19 cellular contexts compared by ENCODE assay signal in genomic region chr14:94113073-94113472, GRCh38. TPM values are rescaled to one million over a fixed set of nuclear protein-coding genes. Genes with fewer than 3 reads are reported as not detected.
DNase-seq lines count a peak whose midpoint lies in the region; ATAC-seq and TF ChIP-seq lines count a peak whose summit lies in the region.
"Had no signal": no experiment of that assay in that cellular context is flagged by ENCODE, and none has a peak within 500 bp of the region (broad histone marks: within the 10 kb centered on the region; RNA-seq: fewer than 3 reads in every experiment).

No MANE protein-coding gene starts in this region.

- no peak for TF ChIP-seq EP300 in suprapubic skin (IDR thresholded peaks at IDR 0.05)

- no peaks in the 10 kb centered on the region for H3K36me3 Mint-ChIP-seq in dendritic cell treated with granulocyte-macrophage colony-stimulating factor and Interleukin-4, amounts not matched to agents 40 ng/mL and 50 ng/mL, for 4 days (ENCODE audit: low read depth)
- H3K36me3 Mint-ChIP-seq: activated naive CD4-positive, alpha-beta T cell treated with anti-CD3 and anti-CD28 coated beads, Interleukin-2, amount 50 U/mL, for 72 hours; natural killer cell had no signal

- WGBS in suprapubic skin: 56% methylated on average over 7 of the region's 7 CpGs

- H3K27ac ChIP-seq in RWPE2 (ENCODE audit: poor library complexity, severe bottlenecking) (no peak overlapping the region), lower lobe of right lung (peak overlapping the region; percentile 89), suprapubic skin (peak overlapping the region; percentile 34)
- H3K27ac ChIP-seq: SJSA1 had no signal

- H3K4me3 Mint-ChIP-seq in dendritic cell treated with granulocyte-macrophage colony-stimulating factor and Interleukin-4, amounts not matched to agents 40 ng/mL and 50 ng/mL, for 4 days: no peak overlapping the region
- H3K4me3 Mint-ChIP-seq: activated T-cell treated with anti-CD3 and anti-CD28 coated beads, Interleukin-2, amount 50 U/mL, for 72 hours; brain; natural killer cell; T-helper 2 cell treated with Interferon-gamma antibody and Interleukin-4, amounts not matched to agents 5 μg/mL and 100 μg/mL, for 36 hours had no signal

- H3K9me3 ChIP-seq in RWPE2 (ENCODE audit: severe bottlenecking): no peaks in the 10 kb centered on the region
- no peaks in the 10 kb centered on the region for H3K9me3 ChIP-seq in lower lobe of right lung
- no peaks in the 10 kb centered on the region for H3K9me3 ChIP-seq in suprapubic skin
- H3K9me3 ChIP-seq: MG63, SJSA1 had no signal

- TF ChIP-seq CTCF in RWPE2 (IDR thresholded peaks at IDR 0.05; ENCODE audit: poor library complexity, severe bottlenecking) (no peak), lower lobe of right lung (IDR thresholded peaks at IDR 0.05) (no peak), suprapubic skin (IDR thresholded peaks at IDR 0.05) (no peak)

- DNase-seq in RWPE2 (ENCODE audit: low spot score) (peak; percentile 17), lower lobe of right lung (no peak), suprapubic skin (ENCODE audit: low spot score in 2 of 2) (peak in 1 of 2 donors; percentile 14), erythroblast (lab: John Stamatoyannopoulos, UW) (no peak), DMS79 treated with DMSO at 0.1 percent for 48 hours (lab: John Stamatoyannopoulos, UW) (no peak)
- DNase-seq: activated CD8-positive, alpha-beta T cell treated with anti-CD3 and anti-CD28 coated beads, Interleukin-2, amount 10 ng/mL, durations not matched to agents 7 days and 5 days; activated T-cell treated with anti-CD3 and anti-CD28 coated beads, Interleukin-2, amount 50 U/mL, for 72 hours; natural killer cell; NCI-H1436; NCI-H748 treated with DMSO at 0.1 percent for 48 hours; posterior cingulate gyrus; stimulated activated CD4-positive, alpha-beta T cell treated with anti-CD3 and anti-CD28 coated beads, Interleukin-4, amount 100 ng/mL, for 24 hours had no signal

- peaks cover 7% of the 10 kb centered on the region for H3K4me1 ChIP-seq in RWPE2 (ENCODE audit: insufficient read depth, poor library complexity, severe bottlenecking)
- peaks cover 16% of the 10 kb centered on the region for H3K4me1 ChIP-seq in lower lobe of right lung
- H3K4me1 ChIP-seq in suprapubic skin: peaks cover 51% of the 10 kb centered on the region

- peaks cover 20% of the 10 kb centered on the region for H3K27me3 Mint-ChIP-seq in dendritic cell treated with granulocyte-macrophage colony-stimulating factor and Interleukin-4, amounts not matched to agents 40 ng/mL and 50 ng/mL, for 4 days

- intact Hi-C loops in dendritic cell treated with granulocyte-macrophage colony-stimulating factor and Interleukin-4, amounts not matched to agents 40 ng/mL and 50 ng/mL, for 4 days (cut with micrococcal nuclease): no loop called here
- intact Hi-C loops in lower lobe of right lung (cut with DNase I): no loop called here

- no peaks in the 10 kb centered on the region for H3K36me3 ChIP-seq in RWPE2 (ENCODE audit: low read depth)
- peaks cover 7% of the 10 kb centered on the region for H3K36me3 ChIP-seq in lower lobe of right lung
- no peaks in the 10 kb centered on the region for H3K36me3 ChIP-seq in suprapubic skin
- H3K36me3 ChIP-seq: MG63, SJSA1 had no signal

- ATAC-seq in RWPE2 (ENCODE audit: low read depth) (no peak), lower lobe of right lung (no peak), GM18502 (IDR thresholded peaks at IDR 0.05; ENCODE audit: poor library complexity, unreplicated experiment) (no peak)
- ATAC-seq: activated CD8-positive, alpha-beta T cell treated with anti-CD3 and anti-CD28 coated beads, Interleukin-2, amount 10 ng/mL, durations not matched to agents 7 days and 5 days; activated naive CD4-positive, alpha-beta T cell treated with anti-CD3 and anti-CD28 coated beads, Interleukin-2, amount 50 U/mL, for 72 hours; activated T-cell treated with anti-CD3 and anti-CD28 coated beads, Interleukin-2, amount 50 U/mL, for 72 hours; natural killer cell had no signal

- no peaks in the 10 kb centered on the region for H3K27me3 ChIP-seq in RWPE2 (ENCODE audit: insufficient read depth, poor library complexity, severe bottlenecking)
- H3K27me3 ChIP-seq in lower lobe of right lung (ENCODE audit: low read depth): no peaks in the 10 kb centered on the region
- no peaks in the 10 kb centered on the region for H3K27me3 ChIP-seq in suprapubic skin
- H3K27me3 ChIP-seq: MG63, SJSA1 had no signal

- peaks cover 24% of the 10 kb centered on the region for H3K4me1 Mint-ChIP-seq in dendritic cell treated with granulocyte-macrophage colony-stimulating factor and Interleukin-4, amounts not matched to agents 40 ng/mL and 50 ng/mL, for 4 days (ENCODE audit: low read depth)

- H3K4me3 ChIP-seq in RWPE2 (ENCODE audit: severe bottlenecking) (no peak overlapping the region), lower lobe of right lung (peak overlapping the region; percentile 59), suprapubic skin (no peak overlapping the region)
- H3K4me3 ChIP-seq: MG63, SJSA1 had no signal

- H3K27ac Mint-ChIP-seq in dendritic cell treated with granulocyte-macrophage colony-stimulating factor and Interleukin-4, amounts not matched to agents 40 ng/mL and 50 ng/mL, for 4 days: peak overlapping the region; percentile 30
- H3K27ac Mint-ChIP-seq: activated CD8-positive, alpha-beta T cell treated with anti-CD3 and anti-CD28 coated beads, Interleukin-2, amount 10 ng/mL, durations not matched to agents 7 days and 5 days; activated T-cell treated with anti-CD3 and anti-CD28 coated beads, Interleukin-2, amount 50 U/mL, for 72 hours; T-helper 2 cell treated with Interferon-gamma antibody and Interleukin-4, amounts not matched to agents 5 μg/mL and 100 μg/mL, for 36 hours had no signal

- H3K9me3 Mint-ChIP-seq in dendritic cell treated with granulocyte-macrophage colony-stimulating factor and Interleukin-4, amounts not matched to agents 40 ng/mL and 50 ng/mL, for 4 days: no peaks in the 10 kb centered on the region
- H3K9me3 Mint-ChIP-seq: activated naive CD4-positive, alpha-beta T cell treated with anti-CD3 and anti-CD28 coated beads, Interleukin-2, amount 50 U/mL, for 72 hours; activated T-cell treated with anti-CD3 and anti-CD28 coated beads, Interleukin-2, amount 50 U/mL, for 72 hours; brain; natural killer cell; T-helper 2 cell treated with Interferon-gamma antibody and Interleukin-4, amounts not matched to agents 5 μg/mL and 100 μg/mL, for 36 hours had no signal

- TF ChIP-seq POLR2A in suprapubic skin (IDR thresholded peaks at IDR 0.05) (no peak), erythroblast (IDR thresholded peaks at IDR 0.05; ENCODE audit: low read length) (no peak)

RNA-seq across cellular contexts. Expression of gene IFI27, which starts 2.5 kb away (rescaled TPM):
- total RNA-seq in lower lobe of right lung (340 TPM), suprapubic skin (100 to 1,000 TPM in 2 of 4 donors, 10 to 100 TPM in 2; 26.9 to 197 (median 142) TPM)

RNA-seq across cellular contexts. Expression of gene IFI27L2, which starts 16.3 kb away (rescaled TPM):
- 49.7 TPM for total RNA-seq in lower lobe of right lung
- 10 to 100 TPM; 29.9 to 87.6 (median 61.1) TPM for total RNA-seq in suprapubic skin

RNA-seq across cellular contexts. Expression of gene IFI27L1, which starts 32.0 kb away (rescaled TPM):
- total RNA-seq in lower lobe of right lung (10.9 TPM), suprapubic skin (10 to 100 TPM in 1 of 4 donors, 1 to 10 TPM in 3; 7.2 to 11.4 (median 9.3) TPM)

RNA-seq across cellular contexts. Expression of gene DDX24, which starts 32.1 kb away (rescaled TPM):
- total RNA-seq in lower lobe of right lung (163 TPM), suprapubic skin (100 to 1,000 TPM; 107 to 134 (median 108) TPM)
